ENCODE assay signal across 21 cellular contexts in the genomic region with DNA sequence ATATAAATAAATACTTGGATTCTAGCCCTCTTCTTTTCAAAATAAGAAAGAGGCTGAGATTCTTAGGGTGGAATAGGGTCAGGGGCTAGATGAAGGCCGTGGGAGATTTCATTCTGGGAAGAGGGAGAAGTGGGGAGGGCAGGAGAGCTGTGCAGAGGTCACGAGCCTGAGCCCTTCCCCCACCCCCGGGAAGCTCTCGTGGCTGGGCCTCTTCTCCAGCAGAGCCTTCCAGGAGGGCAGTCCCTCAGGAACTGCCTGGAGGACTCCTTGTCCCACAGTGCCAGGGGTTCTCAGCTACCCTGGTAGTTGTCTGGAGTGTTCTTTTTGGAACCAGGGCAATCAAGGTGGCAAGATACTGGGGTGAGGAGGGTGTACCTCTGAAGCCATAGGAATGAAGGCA.
DNase-seq lines count a peak whose midpoint lies in the region; ATAC-seq, FAIRE-seq and TF ChIP-seq lines count a peak whose summit lies in the region.
"Had no signal": no experiment of that assay in that cellular context is flagged by ENCODE, and none has a peak within 500 bp of the region (broad histone marks: within the 10 kb centered on the region; RNA-seq: fewer than 3 reads in every experiment).

No MANE protein-coding gene starts in this region.

- no peak overlapping the region for H2AFZ ChIP-seq in neural progenitor cell (replicated peaks)

- no peaks in the 10 kb centered on the region for H3K9me3 ChIP-seq in body of pancreas
- no peaks in the 10 kb centered on the region for H3K9me3 ChIP-seq in kidney (ENCODE audit: control insufficient read depth in 1 of 2, low read length in 2 of 2)
- H3K9me3 ChIP-seq in neural progenitor cell (ENCODE audit: low read depth) = no peaks in the 10 kb centered on the region
- H3K9me3 ChIP-seq in upper lobe of right lung = no peaks in the 10 kb centered on the region
- H3K9me3 ChIP-seq: esophagus muscularis mucosa, neutrophil had no signal

- intact Hi-C loops in body of pancreas (cut with DNase I) (no loop called here), kidney (cut with DNase I) (no loop called here), upper lobe of right lung (cut with DNase I) (no loop called here)
- intact Hi-C loops in activated CD4-positive, alpha-beta T cell treated with anti-CD3 and anti-CD28 coated beads, Interleukin-2, amount 10 ng/mL, durations not matched to agents 24 days and 14 days (cut with micrococcal nuclease) = no loop called here

- H3K79me2 ChIP-seq in neural progenitor cell (ENCODE audit: low read depth) = no peaks in the 10 kb centered on the region

- H3K4me2 ChIP-seq in neural progenitor cell = no peak overlapping the region

- WGBS in body of pancreas, 2 donors = 19 to 25% methylated on average over 4 of the region's 4 CpGs

- H3K4me1 Mint-ChIP-seq in neural progenitor cell = peaks cover 50% of the 10 kb centered on the region
- peaks cover 21% of the 10 kb centered on the region for H3K4me1 Mint-ChIP-seq in activated CD4-positive, alpha-beta T cell treated with anti-CD3 and anti-CD28 coated beads, Interleukin-2, amount 10 ng/mL, durations not matched to agents 24 days and 14 days

- no peak for TF ChIP-seq POLR2A in body of pancreas (IDR thresholded peaks at IDR 0.05)

- no peak for FAIRE-seq in kidney (lab: Jason Lieb, UNC)
- FAIRE-seq: D721Med, GM18507, GM19239 had no signal

- peak; percentile 56 for ATAC-seq in body of pancreas
- ATAC-seq in upper lobe of right lung = peak; percentile 68

- H3F3A ChIP-seq in neural progenitor cell (ENCODE audit: low read depth) = peaks cover 8% of the 10 kb centered on the region

- H3K36me3 Mint-ChIP-seq in neural progenitor cell = peaks cover 3% of the 10 kb centered on the region
- H3K36me3 Mint-ChIP-seq in activated CD4-positive, alpha-beta T cell treated with anti-CD3 and anti-CD28 coated beads, Interleukin-2, amount 10 ng/mL, durations not matched to agents 24 days and 14 days (ENCODE audit: low read depth) = peaks cover 27% of the 10 kb centered on the region

- H3K27ac Mint-ChIP-seq in neural progenitor cell = peak overlapping the region; percentile 52
- no peak overlapping the region for H3K27ac Mint-ChIP-seq in activated CD4-positive, alpha-beta T cell treated with anti-CD3 and anti-CD28 coated beads, Interleukin-2, amount 10 ng/mL, durations not matched to agents 24 days and 14 days
- H3K27ac Mint-ChIP-seq: activated naive CD4-positive, alpha-beta T cell treated with anti-CD3 and anti-CD28 coated beads, Interleukin-2, amount 50 U/mL, for 24 hours; stimulated activated naive CD8-positive, alpha-beta T cell treated with anti-CD3 and anti-CD28 coated beads, Interleukin-15, Interleukin-2, amounts not matched to agents 100 ng/mL and 50 ng/mL, for 24 hours had no signal

- H3K4me1 ChIP-seq in body of pancreas = peaks cover 89% of the 10 kb centered on the region
- H3K4me1 ChIP-seq in kidney (ENCODE audit: control insufficient read depth in 1 of 2, insufficient read depth in 1 of 2, low read depth in 1 of 2, low read length in 2 of 2) = peaks cover 21 to 24% of the 10 kb centered on the region in 2 donors
- H3K4me1 ChIP-seq in neural progenitor cell = peaks cover 30% of the 10 kb centered on the region
- peaks cover 21% of the 10 kb centered on the region for H3K4me1 ChIP-seq in upper lobe of right lung

- H3K27me3 ChIP-seq in body of pancreas (no peaks in the 10 kb centered on the region), neural progenitor cell (no peaks in the 10 kb centered on the region), upper lobe of right lung (no peaks in the 10 kb centered on the region)
- H3K27me3 ChIP-seq: brain microvascular endothelial cell, esophagus muscularis mucosa had no signal

- H3K27ac ChIP-seq in body of pancreas = peak overlapping the region in 3 of 4 donors; percentile 24 to 59 (median 41)
- no peak overlapping the region for H3K27ac ChIP-seq in kidney (ENCODE audit: low read depth in 2 of 2, low read length in 2 of 2)
- no peak overlapping the region for H3K27ac ChIP-seq in neural progenitor cell
- peak overlapping the region; percentile 31 for H3K27ac ChIP-seq in upper lobe of right lung
- H3K27ac ChIP-seq: brain microvascular endothelial cell, neutrophil, SK-N-MC had no signal

- DNase-seq in body of pancreas = peak; percentile 47 to 72 (median 53)
- DNase-seq in kidney = peak; percentile 85
- DNase-seq in neural progenitor cell (ENCODE audit: low spot score) = no peak
- peak; percentile 78 for DNase-seq in upper lobe of right lung
- no peak for DNase-seq in NCI-H1694 treated with DMSO at 0.1 percent for 48 hours (lab: John Stamatoyannopoulos, UW)
- DNase-seq in superior temporal gyrus (ENCODE audit: extremely low spot score) = no peak
- DNase-seq in activated CD4-positive, alpha-beta T cell treated with anti-CD3 and anti-CD28 coated beads, Interleukin-2, amount 10 ng/mL, durations not matched to agents 24 days and 14 days = no peak
- DNase-seq: activated CD4-positive, alpha-beta T cell treated with anti-CD3 and anti-CD28 coated beads, Interleukin-2, amount 50 U/mL, for 1 hour; activated T-cell treated with anti-CD3 and anti-CD28 coated beads, Interleukin-2, amount 50 U/mL, for 1 hour; brain microvascular endothelial cell; dermis blood vessel endothelial cell; NCI-H510A treated with DMSO at 0.1 percent for 48 hours; OCI-M1 had no signal

- no peak overlapping the region for H3K9ac ChIP-seq in kidney (ENCODE audit: low read length in 2 of 2)
- H3K9ac ChIP-seq in neural progenitor cell = no peak overlapping the region

- no peak overlapping the region for H3K4me3 ChIP-seq in body of pancreas
- no peak overlapping the region for H3K4me3 ChIP-seq in kidney (ENCODE audit: low read length in 2 of 2)
- H3K4me3 ChIP-seq in neural progenitor cell = no peak overlapping the region
- no peak overlapping the region for H3K4me3 ChIP-seq in upper lobe of right lung
- H3K4me3 ChIP-seq: esophagus muscularis mucosa, SK-N-MC had no signal

- H3K36me3 ChIP-seq in body of pancreas (replicated peaks in 1 of 2; ENCODE audit: insufficient read depth in 1 of 2, low read depth in 2 of 2) (no peaks in the 10 kb centered on the region), kidney (ENCODE audit: control insufficient read depth in 1 of 2, insufficient read depth in 2 of 2, low read length in 2 of 2) (peaks cover 5 to 10% of the 10 kb centered on the region in 2 donors), neural progenitor cell (no peaks in the 10 kb centered on the region), upper lobe of right lung (no peaks in the 10 kb centered on the region)
- H3K36me3 ChIP-seq: brain microvascular endothelial cell had no signal

- no peaks in the 10 kb centered on the region for H3K9me3 Mint-ChIP-seq in neural progenitor cell
- H3K9me3 Mint-ChIP-seq in activated CD4-positive, alpha-beta T cell treated with anti-CD3 and anti-CD28 coated beads, Interleukin-2, amount 10 ng/mL, durations not matched to agents 24 days and 14 days = no peaks in the 10 kb centered on the region
- H3K9me3 Mint-ChIP-seq: activated naive CD4-positive, alpha-beta T cell treated with anti-CD3 and anti-CD28 coated beads, Interleukin-2, amount 50 U/mL, for 24 hours; stimulated activated naive CD8-positive, alpha-beta T cell treated with anti-CD3 and anti-CD28 coated beads, Interleukin-15, Interleukin-2, amounts not matched to agents 100 ng/mL and 50 ng/mL, for 24 hours had no signal

- TF ChIP-seq CTCF in body of pancreas (IDR thresholded peaks at IDR 0.05) = no peak
- TF ChIP-seq CTCF in kidney (IDR thresholded peaks at IDR 0.05; ENCODE audit: borderline replicate concordance, extremely low read depth, insufficient read depth) = no peak
- TF ChIP-seq CTCF in neural progenitor cell (IDR thresholded peaks at IDR 0.05) = no peak
- TF ChIP-seq CTCF in upper lobe of right lung (IDR thresholded peaks at IDR 0.05) = no peak

- peaks cover 8% of the 10 kb centered on the region for H3K27me3 Mint-ChIP-seq in neural progenitor cell (ENCODE audit: insufficient read depth, low read depth)
- no peaks in the 10 kb centered on the region for H3K27me3 Mint-ChIP-seq in activated CD4-positive, alpha-beta T cell treated with anti-CD3 and anti-CD28 coated beads, Interleukin-2, amount 10 ng/mL, durations not matched to agents 24 days and 14 days
- H3K27me3 Mint-ChIP-seq: activated naive CD4-positive, alpha-beta T cell treated with anti-CD3 and anti-CD28 coated beads, Interleukin-2, amount 50 U/mL, for 24 hours; stimulated activated naive CD8-positive, alpha-beta T cell treated with anti-CD3 and anti-CD28 coated beads, Interleukin-15, Interleukin-2, amounts not matched to agents 100 ng/mL and 50 ng/mL, for 24 hours had no signal

- peaks cover 54% of the 10 kb centered on the region for H4K20me1 ChIP-seq in neural progenitor cell (ENCODE audit: low read depth)

- no peak overlapping the region for H3K4me3 Mint-ChIP-seq in neural progenitor cell
- no peak overlapping the region for H3K4me3 Mint-ChIP-seq in activated CD4-positive, alpha-beta T cell treated with anti-CD3 and anti-CD28 coated beads, Interleukin-2, amount 10 ng/mL, durations not matched to agents 24 days and 14 days
- H3K4me3 Mint-ChIP-seq: activated naive CD4-positive, alpha-beta T cell treated with anti-CD3 and anti-CD28 coated beads, Interleukin-2, amount 50 U/mL, for 24 hours; stimulated activated naive CD8-positive, alpha-beta T cell treated with anti-CD3 and anti-CD28 coated beads, Interleukin-15, Interleukin-2, amounts not matched to agents 100 ng/mL and 50 ng/mL, for 24 hours had no signal

Comparison
In these comparisons a context has a peak if more than half of its experiments do, and no peak if none do; other contexts are left out.
1. DNase-seq: peak in body of pancreas (4 of 4), kidney (single experiment) and upper lobe of right lung (single experiment); none in neural progenitor cell (single experiment), NCI-H1694 treated with DMSO at 0.1 percent for 48 hours (single experiment), superior temporal gyrus (single experiment) and activated CD4-positive, alpha-beta T cell treated with anti-CD3 and anti-CD28 coated beads, Interleukin-2, amount 10 ng/mL, durations not matched to agents 24 days and 14 days (single experiment).
2. H3K27ac ChIP-seq: peak in body of pancreas (3 of 4) and upper lobe of right lung (single experiment); none in kidney (0 of 2) and neural progenitor cell (single experiment).